Comparison of ENCODE assay signal across 10 cellular contexts in genomic region chr6:158039571-158040050, GRCh38. TPM values are rescaled to one million over a fixed set of nuclear protein-coding genes. Genes with fewer than 3 reads are reported as not detected.
DNase-seq lines count a peak whose midpoint lies in the region; ATAC-seq and TF ChIP-seq lines count a peak whose summit lies in the region.
"Had no signal": no experiment of that assay in that cellular context is flagged by ENCODE, and none has a peak within 500 bp of the region (broad histone marks: within the 10 kb centered on the region; RNA-seq: fewer than 3 reads in every experiment).

No MANE protein-coding gene starts in this region.

- no peak overlapping the region for H3K27ac Mint-ChIP-seq in activated naive CD4-positive, alpha-beta T cell treated with anti-CD3 and anti-CD28 coated beads for 36 hours
- no peak overlapping the region for H3K27ac Mint-ChIP-seq in activated T-cell treated with anti-CD3 and anti-CD28 coated beads, Interleukin-2, amount 50 U/mL, for 72 hours

- no peak overlapping the region for H3K4me3 Mint-ChIP-seq in activated naive CD4-positive, alpha-beta T cell treated with anti-CD3 and anti-CD28 coated beads for 36 hours
- H3K4me3 Mint-ChIP-seq in activated T-cell treated with anti-CD3 and anti-CD28 coated beads, Interleukin-2, amount 50 U/mL, for 72 hours, result peak overlapping the region; percentile 59 to 62
- H3K4me3 Mint-ChIP-seq: neural crest cell had no signal

- no peak overlapping the region for H3K4me3 ChIP-seq in transverse colon
- H3K4me3 ChIP-seq: suprapubic skin had no signal

- H3K4me1 Mint-ChIP-seq in activated naive CD4-positive, alpha-beta T cell treated with anti-CD3 and anti-CD28 coated beads for 36 hours (ENCODE audit: low read depth), result peaks cover 28% of the 10 kb centered on the region
- peaks cover 48% of the 10 kb centered on the region for H3K4me1 Mint-ChIP-seq in activated T-cell treated with anti-CD3 and anti-CD28 coated beads, Interleukin-2, amount 50 U/mL, for 72 hours (ENCODE audit: low read depth)

- no peak for TF ChIP-seq EP300 in transverse colon (IDR thresholded peaks at IDR 0.05; ENCODE audit: low read depth)

- H3K27me3 ChIP-seq in transverse colon, result no peaks in the 10 kb centered on the region
- H3K27me3 ChIP-seq: suprapubic skin had no signal

- TF ChIP-seq CTCF in transverse colon (IDR thresholded peaks at IDR 0.05), result no peak

- in situ Hi-C loops in transverse colon (cut with MboI; ENCODE audit: low pct_ligation_motif_present in 1 of 4, low pct_unique_long_range_greater_than_20kb in 1 of 4, low sequenced_read_pairs in 3 of 4), result no loop called here

- no peaks in the 10 kb centered on the region for H3K27me3 Mint-ChIP-seq in activated naive CD4-positive, alpha-beta T cell treated with anti-CD3 and anti-CD28 coated beads for 36 hours (ENCODE audit: low read depth)
- H3K27me3 Mint-ChIP-seq in activated T-cell treated with anti-CD3 and anti-CD28 coated beads, Interleukin-2, amount 50 U/mL, for 72 hours (ENCODE audit: low read depth), result no peaks in the 10 kb centered on the region

- H3K9me3 ChIP-seq in transverse colon, result no peaks in the 10 kb centered on the region
- H3K9me3 ChIP-seq: suprapubic skin had no signal

- H3K9me3 Mint-ChIP-seq in activated naive CD4-positive, alpha-beta T cell treated with anti-CD3 and anti-CD28 coated beads for 36 hours, result no peaks in the 10 kb centered on the region
- no peaks in the 10 kb centered on the region for H3K9me3 Mint-ChIP-seq in activated T-cell treated with anti-CD3 and anti-CD28 coated beads, Interleukin-2, amount 50 U/mL, for 72 hours
- H3K9me3 Mint-ChIP-seq: neural crest cell had no signal

- no peak for TF ChIP-seq POLR2A in transverse colon (IDR thresholded peaks at IDR 0.05)

- CTCF ChIA-PET in activated naive CD4-positive, alpha-beta T cell treated with anti-CD3 and anti-CD28 coated beads for 36 hours (lab: Charles Lee), result interaction anchor here (0.6 kb wide), 1 partner anchor 12 kb away, joined by 6 read pairs; no protein-coding TSS in a partner anchor

- H3K27ac ChIP-seq in transverse colon, result peak overlapping the region; percentile 17 to 79 (median 43)
- H3K27ac ChIP-seq: suprapubic skin had no signal

- 79% methylated on average over 17 of the region's 17 CpGs; no CpG with 5 or more reads in 1 of the 2 donors for WGBS in transverse colon (ENCODE audit: low coverage in 1 of 2), 2 donors

- peak; percentile 69 to 80 for ATAC-seq in activated T-cell treated with anti-CD3 and anti-CD28 coated beads, Interleukin-2, amount 50 U/mL, for 72 hours (replicated peaks in 1 of 2)
- ATAC-seq in GM21723 (IDR thresholded peaks at IDR 0.05; ENCODE audit: unreplicated experiment), result no peak
- no peak for ATAC-seq in HG03460 (IDR thresholded peaks at IDR 0.05; ENCODE audit: unreplicated experiment)

- no peaks in the 10 kb centered on the region for H3K36me3 ChIP-seq in transverse colon
- H3K36me3 ChIP-seq: suprapubic skin had no signal

- H3K36me3 Mint-ChIP-seq in activated naive CD4-positive, alpha-beta T cell treated with anti-CD3 and anti-CD28 coated beads for 36 hours (ENCODE audit: low read depth), result peaks cover 15% of the 10 kb centered on the region
- peaks cover 8 to 10% of the 10 kb centered on the region in 2 donors for H3K36me3 Mint-ChIP-seq in activated T-cell treated with anti-CD3 and anti-CD28 coated beads, Interleukin-2, amount 50 U/mL, for 72 hours (ENCODE audit: insufficient read depth in 2 of 2)

- intact Hi-C loops in activated naive CD4-positive, alpha-beta T cell treated with anti-CD3 and anti-CD28 coated beads for 36 hours (cut with micrococcal nuclease), result loop anchor here (1.0 kb wide), 1 partner anchor 13 kb away; no protein-coding TSS in a partner anchor
- intact Hi-C loops in transverse colon (cut with DNase I; ENCODE audit: low total_unique reads), result no loop called here

- peaks cover 12 to 39% (median 36%) of the 10 kb centered on the region in 4 donors for H3K4me1 ChIP-seq in transverse colon

- peak; percentile 62 for DNase-seq in activated naive CD4-positive, alpha-beta T cell treated with anti-CD3 and anti-CD28 coated beads for 36 hours
- no peak for DNase-seq in activated naive CD4-positive, alpha-beta T cell (lab: John Stamatoyannopoulos, UW)
- DNase-seq in activated T-cell treated with anti-CD3 and anti-CD28 coated beads, Interleukin-2, amount 50 U/mL, for 72 hours, result peak; percentile 52 to 56
- DNase-seq in iris pigment epithelial cell (ENCODE audit: low read depth) (peak; percentile 64), transverse colon (no peak)
- DNase-seq in stimulated activated naive CD4-positive, alpha-beta T cell (lab: John Stamatoyannopoulos, UW), result no peak

RNA-seq across cellular contexts. Expression of gene SYNJ2, which starts 57.9 kb away (rescaled TPM):
- total RNA-seq in activated naive CD4-positive, alpha-beta T cell treated with anti-CD3 and anti-CD28 coated beads for 36 hours, result 10 to 100 TPM; 42.4 to 42.7 TPM
- total RNA-seq in activated T-cell treated with anti-CD3 and anti-CD28 coated beads, Interleukin-2, amount 50 U/mL, for 72 hours, result 10 to 100 TPM; 22.6 to 29.8 TPM
- total RNA-seq in transverse colon, result 10 to 100 TPM; 27.8 to 42.6 (median 31.8) TPM

Comparison
In these comparisons a context has a peak if more than half of its experiments do, and no peak if none do; other contexts are left out.
1. DNase-seq: peak in activated naive CD4-positive, alpha-beta T cell treated with anti-CD3 and anti-CD28 coated beads for 36 hours (single experiment), activated T-cell treated with anti-CD3 and anti-CD28 coated beads, Interleukin-2, amount 50 U/mL, for 72 hours (2 of 2) and iris pigment epithelial cell (single experiment); none in activated naive CD4-positive, alpha-beta T cell (0 of 4), transverse colon (single experiment) and stimulated activated naive CD4-positive, alpha-beta T cell (0 of 6).
2. ATAC-seq: peak in activated T-cell treated with anti-CD3 and anti-CD28 coated beads, Interleukin-2, amount 50 U/mL, for 72 hours (2 of 2); none in GM21723 (single experiment) and HG03460 (single experiment).